8 cellular contexts compared by ENCODE assay signal in the genomic region with DNA sequence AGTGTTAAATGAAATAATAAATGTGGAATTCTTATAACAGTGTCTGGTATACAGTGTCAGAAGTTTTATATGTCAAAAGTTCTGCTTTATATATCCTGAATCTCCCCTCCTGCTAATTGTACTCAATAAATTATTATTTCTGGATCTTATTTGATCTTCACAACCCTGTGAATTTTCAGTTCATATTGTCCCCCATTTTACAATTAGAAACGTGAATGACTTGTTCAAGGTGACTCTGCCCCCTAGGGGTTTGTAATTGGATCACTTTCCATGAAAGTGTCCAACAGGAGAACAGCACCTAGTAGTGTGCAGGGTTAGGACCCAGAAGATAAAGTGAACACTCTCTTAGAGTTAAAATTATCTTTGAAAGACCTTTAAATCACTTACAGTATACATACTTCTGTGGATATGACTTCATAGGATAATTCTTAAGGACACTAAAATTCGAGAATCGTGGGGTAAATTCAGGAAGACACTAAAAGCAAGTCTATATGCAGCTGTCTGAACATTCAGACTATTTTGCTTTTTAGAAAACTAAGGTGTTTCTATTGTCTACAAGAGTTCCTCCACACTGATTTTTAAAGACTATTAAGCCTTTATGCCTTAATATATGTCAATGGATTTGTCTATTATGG. TPM values are rescaled to one million over a fixed set of nuclear protein-coding genes. Genes with fewer than 3 reads are reported as not detected.
DNase-seq lines count a peak whose midpoint lies in the region; ATAC-seq and TF ChIP-seq lines count a peak whose summit lies in the region.

No MANE protein-coding gene starts in this region.

- POLR2A ChIA-PET in AG04450 (lab: Yijun Ruan, JAX), result no interaction called here

- no peak for ATAC-seq in GM18520 (IDR thresholded peaks at IDR 0.05; ENCODE audit: unreplicated experiment)
- ATAC-seq in HG02938 (IDR thresholded peaks at IDR 0.05; ENCODE audit: unreplicated experiment), result no peak

- no peak overlapping the region for H3K27ac Mint-ChIP-seq in glutamatergic neuron (ENCODE audit: unreplicated experiment)

- H3K4me1 Mint-ChIP-seq in glutamatergic neuron (ENCODE audit: low read depth, unreplicated experiment), result peaks cover 15% of the 10 kb centered on the region

- H3K27ac ChIP-seq in AG04450 (ENCODE audit: low read depth, low read length), result no peak overlapping the region

- H3K4me3 ChIP-seq in AG04450 (ENCODE audit: low read depth, low read length), result no peak overlapping the region

- DNase-seq in AG04450 (ENCODE audit: low read depth, low spot score) (no peak), RKO (ENCODE audit: low spot score) (peak; percentile 62), glutamatergic neuron (no peak), germinal center (ENCODE audit: low spot score) (no peak), posterior cingulate gyrus (no peak)

- CTCF ChIA-PET in AG04450 (lab: Charles Lee), result interaction anchor here (1.5 to 6.5 kb wide), 2 partner anchors 14 to 172 kb away, joined by 3 to 70 read pairs; no protein-coding TSS in a partner anchor

- H3K4me3 Mint-ChIP-seq in glutamatergic neuron (ENCODE audit: unreplicated experiment), result no peak overlapping the region

- H3K9me3 ChIP-seq in AG04450 (ENCODE audit: control insufficient read depth, insufficient read depth, low read length), result no peaks in the 10 kb centered on the region

- H3K36me3 Mint-ChIP-seq in glutamatergic neuron (ENCODE audit: unreplicated experiment), result no peaks in the 10 kb centered on the region

- H3K9me3 Mint-ChIP-seq in glutamatergic neuron (ENCODE audit: unreplicated experiment), result no peaks in the 10 kb centered on the region

- intact Hi-C loops in posterior cingulate gyrus (cut with DNase I), result no loop called here

- peaks cover 2% of the 10 kb centered on the region for H3K27me3 Mint-ChIP-seq in glutamatergic neuron (ENCODE audit: unreplicated experiment)

- peak; percentile 58 for TF ChIP-seq CTCF in AG04450 (IDR thresholded peaks at IDR 0.05; ENCODE audit: low read depth, low read length)
- peak; percentile 40; the same call in 1 of the 2 replicates for TF ChIP-seq CTCF in GM12874 (IDR thresholded peaks at IDR 0.05; ENCODE audit: insufficient read depth, low read depth, low read length)
- peak; percentile 27 for TF ChIP-seq CTCF in glutamatergic neuron (IDR thresholded peaks at IDR 0.05; ENCODE audit: partially characterized antibody, unreplicated experiment)

- no peaks in the 10 kb centered on the region for H3K27me3 ChIP-seq in AG04450 (ENCODE audit: control insufficient read depth, insufficient read depth, low read length)

RNA-seq across cellular contexts. Expression of gene DDR2, which starts 4.5 kb away (rescaled TPM):
- polyA plus RNA-seq in AG04450 (2011; rRNA removed), result 179 and 194 TPM in 2 replicates
- 450 and 479 TPM in 2 replicates for polyA minus RNA-seq in AG04450 (2011; rRNA and poly(A)+ RNA removed)
- total RNA-seq in glutamatergic neuron (ENCODE audit: unreplicated experiment), result 4.4 TPM
